Comparison of ENCODE assay signal across 25 cellular contexts in genomic region chr4:24131954-24132673, GRCh38.
A peak's percentile ranks its signal among the peaks of the same experiment; 100 is the strongest.
DNase-seq lines count a peak whose midpoint lies in the region; ATAC-seq lines count a peak whose summit lies in the region.
"Had no signal": no experiment of that assay in that cellular context is flagged by ENCODE, and none has a peak within 500 bp of the region (broad histone marks: within the 10 kb centered on the region; RNA-seq: fewer than 3 reads in every experiment).

No MANE protein-coding gene starts in this region.

- ATAC-seq in HG03432 (IDR thresholded peaks at IDR 0.05; ENCODE audit: unreplicated experiment) (no peak), GM19351 (IDR thresholded peaks at IDR 0.05; ENCODE audit: unreplicated experiment) (no peak)

- in situ Hi-C loops in SK-MEL-5 (cut with HindIII; ENCODE audit: low pct_unique_long_range_greater_than_20kb, low sequenced_read_pairs) = no loop called here

- peak; percentile 5 for DNase-seq in NCI-H2107 treated with DMSO at 0.1 percent for 48 hours (lab: John Stamatoyannopoulos, UW; ENCODE audit: unreplicated experiment)
- no peak for DNase-seq in NCI-H2107 (lab: John Stamatoyannopoulos, UW)
- peak; percentile 17 for DNase-seq in LHCN-M2 (ENCODE audit: low read depth)
- peak; percentile 21 for DNase-seq in SK-MEL-5 (ENCODE audit: low read depth, low spot score)
- peak; percentile 34 for DNase-seq in renal cortical epithelial cell (ENCODE audit: low read depth)
- DNase-seq: 8988T; ACHN; BE2C; CD8-positive, alpha-beta memory T cell; DMS 273 treated with DMSO at 0.1 percent for 48 hours; DND-41; GOT3; HFFc6; IMR-90; KG1; MM.1S; NCI-H2029; NCI-H2171 treated with DMSO at 0.1 percent for 48 hours; NCI-H446; NCI-H526 treated with DMSO at 0.1 percent for 48 hours; OCI-M1; Peyer's patch; T-helper 1 cell had no signal
